20 cellular contexts compared by ENCODE assay signal in the genomic region with DNA sequence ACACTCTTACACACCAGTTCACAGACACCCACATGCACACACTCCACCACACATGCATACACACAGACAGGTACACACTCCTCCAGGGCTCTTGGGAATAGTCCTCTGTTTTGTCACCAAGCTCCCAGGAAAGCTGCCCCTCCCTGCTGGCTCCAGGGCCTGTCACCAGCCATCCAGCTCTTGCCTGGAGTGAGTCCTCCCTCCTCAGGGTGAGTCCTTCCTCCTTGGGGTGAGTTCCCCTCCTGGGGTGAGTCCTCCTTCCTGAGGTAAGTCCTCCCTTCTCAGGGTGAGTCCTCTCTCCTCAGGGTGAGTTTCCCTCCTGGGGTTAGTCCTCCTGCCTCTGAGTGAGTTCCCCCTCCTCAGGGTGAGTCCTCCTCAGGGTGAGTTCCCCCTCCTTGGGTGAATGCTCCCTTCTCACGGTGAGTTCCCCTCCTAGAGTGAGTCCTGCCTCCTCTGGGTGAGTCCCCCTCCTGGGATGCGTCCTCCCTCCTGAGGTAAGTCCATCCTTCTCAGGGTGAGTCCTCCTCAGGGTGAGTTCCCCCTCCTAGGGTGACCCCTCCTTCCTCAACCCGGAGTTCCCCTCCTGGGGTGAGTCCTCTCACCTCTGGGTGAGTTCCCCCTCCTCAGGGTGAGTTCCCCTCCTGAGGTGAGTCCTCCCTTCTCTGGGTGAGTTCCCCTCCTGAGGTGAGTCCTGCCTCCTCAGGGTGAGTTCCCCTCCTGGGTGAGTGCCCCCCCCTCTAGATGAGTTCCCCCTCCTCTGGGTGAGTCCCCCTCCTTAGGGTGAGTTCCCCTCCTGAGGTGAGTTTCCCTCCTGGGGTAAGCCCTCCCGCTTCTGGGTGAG.
DNase-seq lines count a peak whose midpoint lies in the region; FAIRE-seq and TF ChIP-seq lines count a peak whose summit lies in the region.
"Had no signal": no experiment of that assay in that cellular context is flagged by ENCODE, and none has a peak within 500 bp of the region (broad histone marks: within the 10 kb centered on the region; RNA-seq: fewer than 3 reads in every experiment).

No MANE protein-coding gene starts in this region.

- peaks cover 0 to 3% (median 1%) of the 10 kb centered on the region in 4 experiments; a peak in 5 of 7 replicates for H3K4me1 ChIP-seq in H1 (replicated peaks in 1 of 4; ENCODE audit: control insufficient read depth in 3 of 4, insufficient read depth in 4 of 4, low read length in 3 of 4)
- peaks cover 0 to 4% of the 10 kb centered on the region in 2 donors for H3K4me1 ChIP-seq in neuronal stem cell (ENCODE audit: control insufficient read depth in 2 of 2, insufficient read depth in 1 of 2, low read depth in 1 of 2, low read length in 2 of 2)

- H2BK120ac ChIP-seq in H1 (replicated peaks; ENCODE audit: low read depth, low read length) (no peak overlapping the region), neuronal stem cell (ENCODE audit: low read depth, low read length) (no peak overlapping the region)

- H2AFZ ChIP-seq in H1 (ENCODE audit: low read length) (no peak overlapping the region), neuronal stem cell (ENCODE audit: low read length) (no peak overlapping the region)

- no peak for TF ChIP-seq RAD21 in H1 (IDR thresholded peaks at IDR 0.05 in 1 of 2, conservative IDR thresholded peaks at IDR 0.05 in 1 of 2; ENCODE audit: low read depth in 2 of 2, low read length in 2 of 2)

- H2BK12ac ChIP-seq in H1 (ENCODE audit: low read depth, low read length) (no peak overlapping the region; the same call in 1 of the 2 replicates), neuronal stem cell (ENCODE audit: low read length) (no peak overlapping the region)

- 100% methylated on average over 2 of the region's 4 CpGs; no CpG with 5 or more reads in 1 of the 2 experiments for WGBS in H1 (ENCODE audit: extremely low coverage in 1 of 2, insufficient coverage in 1 of 2, insufficient read length in 1 of 2, insufficient replicate concordance in 2 of 2, low coverage in 1 of 2, low lambda C conversion rate in 2 of 2, missing lambda C conversion rate in 1 of 2), 2 experiments
- no CpG with 5 or more reads among the region's 4 CpGs for WGBS in neuronal stem cell (ENCODE audit: extremely low coverage in 2 of 2, insufficient read length in 2 of 2, insufficient replicate concordance in 1 of 2), 2 donors

- no peak for FAIRE-seq in H1 (lab: Jason Lieb, UNC)
- FAIRE-seq: D721Med, GM12891, HTR-8/SVneo had no signal

- H3K27ac ChIP-seq in H1 (ENCODE audit: low read depth, low read length) (no peak overlapping the region), neuronal stem cell (replicated peaks; ENCODE audit: low read length) (no peak overlapping the region)
- H3K27ac ChIP-seq: body of pancreas, skin epidermis had no signal

- no peak overlapping the region for H3K4ac ChIP-seq in H1 (replicated peaks; ENCODE audit: insufficient read length, low read depth, low read length)
- H3K4ac ChIP-seq in neuronal stem cell (ENCODE audit: low read length), result no peak overlapping the region

- intact Hi-C loops in CD14-positive monocyte (cut with micrococcal nuclease), result loop anchor here in 1 of 2 donors (5.0 kb wide), 1 partner anchor 272 kb away; no protein-coding TSS in a partner anchor

- H3K36me3 Mint-ChIP-seq in CD14-positive monocyte, result no peaks in the 10 kb centered on the region

- H3K4me2 ChIP-seq in H1 (ENCODE audit: insufficient read depth in 1 of 2, low read depth in 2 of 2, low read length in 2 of 2) (no peak overlapping the region), neuronal stem cell (ENCODE audit: insufficient read depth, low read length, poor library complexity, severe bottlenecking) (no peak overlapping the region)

- peaks cover 9% of the 10 kb centered on the region for H3K27me3 ChIP-seq in H7 (ENCODE audit: control insufficient read depth, insufficient read depth, low read length)
- H3K27me3 ChIP-seq in H1 (replicated peaks in 1 of 4; ENCODE audit: control insufficient read depth in 3 of 4, extremely low read depth in 1 of 4, insufficient read depth in 3 of 4, low read length in 3 of 4), result peaks cover 1 to 19% (median 10%) of the 10 kb centered on the region in 4 experiments; a peak in 6 of 7 replicates
- peaks cover 0 to 19% (median 19%) of the 10 kb centered on the region in 3 experiments for H3K27me3 ChIP-seq in neuronal stem cell (ENCODE audit: control insufficient read depth in 3 of 3, insufficient read depth in 3 of 3, low read depth in 1 of 3, low read length in 3 of 3)

- H3K36me3 ChIP-seq in H7 (replicated peaks; ENCODE audit: control insufficient read depth, insufficient read depth, low read length) (no peaks in the 10 kb centered on the region), H1 (ENCODE audit: control insufficient read depth in 2 of 4, insufficient read depth in 4 of 4, low read length in 3 of 4) (no peaks in the 10 kb centered on the region), neuronal stem cell (replicated peaks in 1 of 2; ENCODE audit: control insufficient read depth in 2 of 2, insufficient read depth in 2 of 2, low read length in 2 of 2) (no peaks in the 10 kb centered on the region)

- H2BK20ac ChIP-seq in H1 (ENCODE audit: low read length), result 0 out of 2 replicates have a peak overlapping the region, but pooled peaks have one; percentile 75

- H4K5ac ChIP-seq in H1 (ENCODE audit: insufficient read length, low read depth, low read length), result no peak overlapping the region

- no peaks in the 10 kb centered on the region for H3K79me2 ChIP-seq in H1 (ENCODE audit: control insufficient read depth in 1 of 2, insufficient read depth in 2 of 2, low read length in 2 of 2)
- H3K79me2 ChIP-seq: parathyroid adenoma had no signal

- H3K23ac ChIP-seq in H1 (ENCODE audit: insufficient read length) (no peak overlapping the region), neuronal stem cell (ENCODE audit: low read depth, low read length, poor library complexity) (peak overlapping the region; percentile 90)

- H2AK5ac ChIP-seq in H1 (ENCODE audit: low read depth, low read length) (peak overlapping the region; percentile 25; the same call in 1 of the 2 replicates), neuronal stem cell (ENCODE audit: low read depth, low read length) (peak overlapping the region; percentile 91)

- TF ChIP-seq POLR2A in H1 (IDR thresholded peaks at IDR 0.05; ENCODE audit: control extremely low read depth in 1 of 2, low read depth in 2 of 2, low read length in 2 of 2), result no peak

- H4K8ac ChIP-seq in H1 (ENCODE audit: extremely low read depth, insufficient read depth, low read length), result no peak overlapping the region
- H4K8ac ChIP-seq in neuronal stem cell (ENCODE audit: low read depth, low read length), result no peak overlapping the region

- H3K4me3 Mint-ChIP-seq in CD14-positive monocyte, result no peak overlapping the region
- H3K4me3 Mint-ChIP-seq: naive thymus-derived CD8-positive, alpha-beta T cell had no signal

- H2BK5ac ChIP-seq in H1 (ENCODE audit: low read depth, low read length), result no peak overlapping the region
- H2BK5ac ChIP-seq in neuronal stem cell (ENCODE audit: low read length), result no peak overlapping the region

- H3K18ac ChIP-seq in H1 (ENCODE audit: extremely low read depth, low read length) (no peak overlapping the region), neuronal stem cell (ENCODE audit: low read length) (peak overlapping the region; percentile 88)

- H3K27ac Mint-ChIP-seq in CD14-positive monocyte, result no peak overlapping the region

- no peaks in the 10 kb centered on the region for H3K4me1 Mint-ChIP-seq in CD14-positive monocyte

- DNase-seq in CD14-positive monocyte (ENCODE audit: low spot score) (peak; percentile 37), H7 (peak; percentile 31), H1 (ENCODE audit: low read depth in 1 of 2, low spot score in 2 of 2) (peak in 1 of 2 experiments; percentile 44), neuronal stem cell (ENCODE audit: low spot score) (no peak), NCI-H748 treated with DMSO at 0.1 percent for 48 hours (lab: John Stamatoyannopoulos, UW) (no peak), COLO668 (lab: John Stamatoyannopoulos, UW; ENCODE audit: unreplicated experiment) (no peak)
- DNase-seq in stimulated activated CD4-positive, alpha-beta T cell treated with anti-CD3 and anti-CD28 coated beads, Interleukin-4, amount 100 ng/mL, for 24 hours, result no peak
- DNase-seq: AML-193; foreskin fibroblast; GDM1; NCI-H1105; NCI-H69; stimulated activated CD4-positive, alpha-beta T cell treated with anti-CD3 and anti-CD28 coated beads, Interleukin-4, amount 100 ng/mL, for 1 hour had no signal

- H3K27me3 Mint-ChIP-seq in CD14-positive monocyte (ENCODE audit: low read depth in 3 of 3), result peaks cover 19 to 46% (median 28%) of the 10 kb centered on the region in 3 donors

- H3K4me3 ChIP-seq in H7 (ENCODE audit: insufficient read depth, low read depth, low read length) (no peak overlapping the region), H1 (ENCODE audit: extremely low read depth in 1 of 4, insufficient read depth in 2 of 4, low read depth in 3 of 4, low read length in 4 of 4) (no peak overlapping the region), neuronal stem cell (ENCODE audit: low read length in 2 of 2) (no peak overlapping the region)
- H3K4me3 ChIP-seq: body of pancreas, skin epidermis had no signal

- H3K79me1 ChIP-seq in H1 (ENCODE audit: low read depth, low read length) (no peaks in the 10 kb centered on the region), neuronal stem cell (ENCODE audit: low read depth, low read length) (no peaks in the 10 kb centered on the region)

- CTCF ChIA-PET in H1 (lab: Charles Lee; ENCODE audit: partially characterized antibody), result interaction anchor here (0.5 to 5.0 kb wide), 25 partner anchors 9 to 280 kb away, joined by 3 to 46 read pairs (median 6); no protein-coding TSS in a partner anchor

- TF ChIP-seq CTCF in CD14-positive monocyte (IDR thresholded peaks at IDR 0.05) (no peak), H1 (IDR thresholded peaks at IDR 0.05; ENCODE audit: control extremely low read depth in 1 of 3, insufficient read depth in 1 of 3, low read depth in 1 of 3, low read length in 3 of 3) (no peak)

- H2BK15ac ChIP-seq in H1 (ENCODE audit: low read length) (peak overlapping the region; percentile 93; the same call in 1 of the 2 replicates), neuronal stem cell (ENCODE audit: low read length) (no peak overlapping the region)

- no peak overlapping the region for H3K56ac ChIP-seq in H1 (replicated peaks; ENCODE audit: insufficient read length, low read depth, low read length)

- no peak for TF ChIP-seq EP300 in H1 (IDR thresholded peaks at IDR 0.05; ENCODE audit: borderline replicate concordance in 1 of 2, low read depth in 2 of 2, low read length in 2 of 2)

- H3K9me3 ChIP-seq in H1 (ENCODE audit: insufficient read depth in 2 of 2, low read depth in 1 of 2, low read length in 1 of 2) (no peaks in the 10 kb centered on the region), neuronal stem cell (replicated peaks in 1 of 2; ENCODE audit: control insufficient read depth in 2 of 2, insufficient read depth in 1 of 2, low read depth in 1 of 2, low read length in 2 of 2) (no peaks in the 10 kb centered on the region)
- H3K9me3 ChIP-seq: body of pancreas had no signal

- H3K14ac ChIP-seq in H1 (ENCODE audit: insufficient read length) (no peak overlapping the region), neuronal stem cell (ENCODE audit: low read length) (peak overlapping the region; percentile 83)

- POLR2A ChIA-PET in H1 (lab: Charles Lee; ENCODE audit: partially characterized antibody), result no interaction called here

- H3K9ac ChIP-seq in H1 (replicated peaks in 1 of 4; ENCODE audit: extremely low read depth in 1 of 4, low read depth in 3 of 4, low read length in 3 of 4), result no peak overlapping the region
- no peak overlapping the region for H3K9ac ChIP-seq in neuronal stem cell (ENCODE audit: low read depth, low read length, poor library complexity)
- H3K9ac ChIP-seq: parathyroid adenoma had no signal

- peaks cover 0 to 3% of the 10 kb centered on the region in 2 experiments for H4K20me1 ChIP-seq in H1 (replicated peaks in 1 of 2; ENCODE audit: control insufficient read depth in 1 of 2, insufficient read depth in 2 of 2, low read length in 2 of 2)

- peaks cover 3% of the 10 kb centered on the region; the same call in 1 of the 2 replicates for H3K23me2 ChIP-seq in H1 (ENCODE audit: low read depth, low read length)

- H3K9me3 Mint-ChIP-seq in CD14-positive monocyte, result peaks cover 2 to 12% (median 7%) of the 10 kb centered on the region in 7 donors

- H4K91ac ChIP-seq in H1 (replicated peaks; ENCODE audit: insufficient read length, low read length) (peak overlapping the region; percentile 53), neuronal stem cell (ENCODE audit: low read depth, low read length, poor library complexity) (no peak overlapping the region)

Comparison
In these comparisons a context has a peak if more than half of its experiments do, and no peak if none do; other contexts are left out.
1. DNase-seq: peak in CD14-positive monocyte (single experiment) and H7 (single experiment); none in neuronal stem cell (single experiment), stimulated activated CD4-positive, alpha-beta T cell treated with anti-CD3 and anti-CD28 coated beads, Interleukin-4, amount 100 ng/mL, for 24 hours (single experiment), NCI-H748 treated with DMSO at 0.1 percent for 48 hours (single experiment) and COLO668 (single experiment).